In the genomic region with DNA sequence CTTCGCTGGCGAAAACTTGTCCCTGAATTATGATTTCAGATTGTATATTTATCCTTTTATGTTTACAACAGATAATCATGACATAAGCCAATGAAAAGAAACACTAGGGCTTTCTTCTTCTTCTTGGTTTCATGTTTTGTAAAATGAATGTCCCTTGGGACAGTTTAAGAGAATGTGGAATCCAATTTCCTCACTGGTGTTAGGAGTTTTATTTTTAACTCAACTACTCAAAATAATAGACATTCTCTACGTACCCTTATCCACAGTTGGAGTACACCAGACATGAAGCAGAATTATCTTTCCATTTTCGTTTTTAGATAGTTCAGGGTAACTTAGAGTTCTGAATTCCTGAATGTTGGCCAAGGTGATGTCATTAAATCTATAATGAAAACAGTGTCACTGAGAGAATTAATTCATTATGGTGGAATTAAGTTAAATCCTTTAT, we compare ENCODE assay signal across 28 cellular contexts. TPM values are rescaled to one million over a fixed set of nuclear protein-coding genes. Genes with fewer than 3 reads are reported as not detected.
A peak's percentile ranks its signal among the peaks of the same experiment; 100 is the strongest.
DNase-seq lines count a peak whose midpoint lies in the region; FAIRE-seq and TF ChIP-seq lines count a peak whose summit lies in the region.
"Had no signal": no experiment of that assay in that cellular context is flagged by ENCODE, and none has a peak within 500 bp of the region (broad histone marks: within the 10 kb centered on the region; RNA-seq: fewer than 3 reads in every experiment).

No MANE protein-coding gene starts in this region.

- H3K9me3 ChIP-seq in BLaER1 (no peaks in the 10 kb centered on the region), PC-9 (ENCODE audit: insufficient read depth, low read depth) (no peaks in the 10 kb centered on the region)
- H3K9me3 ChIP-seq: esophagus squamous epithelium, thyroid gland had no signal

- H4K20me1 ChIP-seq in BLaER1 (no peaks in the 10 kb centered on the region), PC-9 (ENCODE audit: insufficient read depth) (no peaks in the 10 kb centered on the region)

- no peaks in the 10 kb centered on the region for H3K9me3 Mint-ChIP-seq in osteocyte (ENCODE audit: unreplicated experiment)
- H3K9me3 Mint-ChIP-seq: activated CD4-positive, alpha-beta T cell treated with anti-CD3 and anti-CD28 coated beads, Interleukin-2, amount 10 ng/mL, durations not matched to agents 24 days and 14 days; activated naive CD4-positive, alpha-beta T cell treated with anti-CD3 and anti-CD28 coated beads, Interleukin-2, amount 50 U/mL, for 72 hours; activated T-helper 1 cell treated with anti-CD3 and anti-CD28 coated beads, Interleukin-12 subunit alpha, Interleukin-12 subunit beta, Interleukin-2, Interleukin-4 antibody, amounts not matched to agents 30 ng/mL and 10 ng/mL and 1 ng/mL, durations not matched to agents 14 hours and 24 hours and 36 hours; stimulated activated naive B cell treated with anti-CD40 and anti-IgM and Interleukin-4, amounts not matched to agents 10 μg/mL and 1 μg/mL and 100 μg/mL, for 72 hours; T-helper 1 cell treated with Interleukin-12 subunit alpha and Interleukin-12 subunit beta and Interleukin-4 antibody, amounts not matched to agents 30 μg/mL and 1 μg/mL, for 36 hours had no signal

- H2AFZ ChIP-seq in PC-9 = no peak overlapping the region

- no peaks in the 10 kb centered on the region for H3K36me3 Mint-ChIP-seq in osteocyte (ENCODE audit: unreplicated experiment)
- H3K36me3 Mint-ChIP-seq: stimulated activated naive B cell treated with anti-CD40 and anti-IgM and Interleukin-4, amounts not matched to agents 10 μg/mL and 1 μg/mL and 100 μg/mL, for 72 hours had no signal

- H3K4me1 Mint-ChIP-seq in osteocyte (ENCODE audit: unreplicated experiment) = peaks cover 26% of the 10 kb centered on the region
- H3K4me1 Mint-ChIP-seq: activated CD4-positive, alpha-beta T cell treated with anti-CD3 and anti-CD28 coated beads, Interleukin-2, amount 10 ng/mL, durations not matched to agents 24 days and 14 days; stimulated activated naive B cell treated with anti-CD40 and anti-IgM and Interleukin-4, amounts not matched to agents 10 μg/mL and 1 μg/mL and 100 μg/mL, for 72 hours had no signal

- H3F3A ChIP-seq in PC-9 (ENCODE audit: insufficient read depth, low read depth) = no peaks in the 10 kb centered on the region

- H3K4me3 ChIP-seq in BLaER1 (no peak overlapping the region), PC-9 (no peak overlapping the region)
- H3K4me3 ChIP-seq: esophagus squamous epithelium, K562, skin epidermis, thyroid gland had no signal

- no peak overlapping the region for H3K9ac ChIP-seq in BLaER1

- intact Hi-C loops in PC-9 (cut with micrococcal nuclease; ENCODE audit: unreplicated experiment) = no loop called here

- no peak for TF ChIP-seq POLR2A in H54 (IDR thresholded peaks at IDR 0.05; ENCODE audit: low read depth, low read length)

- H3K27ac ChIP-seq in BLaER1 (no peak overlapping the region), PC-9 (0 out of 2 replicates have a peak overlapping the region, but pooled peaks have one; percentile 27)
- H3K27ac ChIP-seq: esophagus squamous epithelium, thyroid gland had no signal

- H3K79me2 ChIP-seq in PC-9 (ENCODE audit: low read depth) = no peaks in the 10 kb centered on the region

- peak overlapping the region; percentile 46 for H3K4me3 Mint-ChIP-seq in osteocyte (ENCODE audit: unreplicated experiment)
- H3K4me3 Mint-ChIP-seq: activated CD4-positive, alpha-beta T cell treated with anti-CD3 and anti-CD28 coated beads, Interleukin-2, amount 10 ng/mL, durations not matched to agents 24 days and 14 days; activated T-helper 1 cell treated with anti-CD3 and anti-CD28 coated beads, Interleukin-12 subunit alpha, Interleukin-12 subunit beta, Interleukin-2, Interleukin-4 antibody, amounts not matched to agents 30 ng/mL and 10 ng/mL and 1 ng/mL, durations not matched to agents 14 hours and 24 hours and 36 hours; stimulated activated naive B cell treated with anti-CD40 and anti-IgM and Interleukin-4, amounts not matched to agents 10 μg/mL and 1 μg/mL and 100 μg/mL, for 72 hours; T-helper 1 cell treated with Interleukin-12 subunit alpha and Interleukin-12 subunit beta and Interleukin-4 antibody, amounts not matched to agents 30 μg/mL and 1 μg/mL, for 36 hours had no signal

- H3K27me3 Mint-ChIP-seq in osteocyte (ENCODE audit: unreplicated experiment) = peaks cover 40% of the 10 kb centered on the region

- H3K4me1 ChIP-seq in BLaER1 (peaks cover 42% of the 10 kb centered on the region), PC-9 (replicated peaks; ENCODE audit: insufficient read depth) (peaks cover 20% of the 10 kb centered on the region)

- peaks cover 34% of the 10 kb centered on the region for H3K27me3 ChIP-seq in BLaER1
- no peaks in the 10 kb centered on the region for H3K27me3 ChIP-seq in PC-9 (ENCODE audit: insufficient read depth, low read depth)
- H3K27me3 ChIP-seq: thyroid gland had no signal

- peak overlapping the region; percentile 56 for H3K27ac Mint-ChIP-seq in osteocyte (ENCODE audit: unreplicated experiment)
- H3K27ac Mint-ChIP-seq: activated CD4-positive, alpha-beta T cell treated with anti-CD3 and anti-CD28 coated beads, Interleukin-2, amount 10 ng/mL, durations not matched to agents 24 days and 14 days; activated naive CD4-positive, alpha-beta T cell treated with anti-CD3 and anti-CD28 coated beads, Interleukin-2, amount 50 U/mL, for 72 hours; activated T-helper 1 cell treated with anti-CD3 and anti-CD28 coated beads, Interleukin-12 subunit alpha, Interleukin-12 subunit beta, Interleukin-2, Interleukin-4 antibody, amounts not matched to agents 30 ng/mL and 10 ng/mL and 1 ng/mL, durations not matched to agents 14 hours and 24 hours and 36 hours; stimulated activated naive B cell treated with anti-CD40 and anti-IgM and Interleukin-4, amounts not matched to agents 10 μg/mL and 1 μg/mL and 100 μg/mL, for 72 hours; T-helper 1 cell treated with Interleukin-12 subunit alpha and Interleukin-12 subunit beta and Interleukin-4 antibody, amounts not matched to agents 30 μg/mL and 1 μg/mL, for 36 hours had no signal

- POLR2A ChIA-PET in PC-9 (lab: Charles Lee; ENCODE audit: unreplicated experiment) = no interaction called here

- FAIRE-seq in H54 (lab: Jason Lieb, UNC) = no peak
- FAIRE-seq: GM12891, K562 had no signal

- TF ChIP-seq CTCF in PC-9 (conservative IDR thresholded peaks at IDR 0.05) (no peak), osteocyte (IDR thresholded peaks at IDR 0.05) (no peak)

- no peak for DNase-seq in PC-9
- peak; percentile 27 for DNase-seq in epidermal melanocyte (ENCODE audit: insufficient read length, low spot score)
- no peak for DNase-seq in osteocyte (ENCODE audit: extremely low spot score, unreplicated experiment)
- DNase-seq in ureter (ENCODE audit: low spot score) = no peak
- no peak for DNase-seq in T-helper 2 cell
- no peak for DNase-seq in H54 (ENCODE audit: insufficient read length, low spot score)
- no peak for DNase-seq in stimulated activated CD4-positive, alpha-beta T cell treated with anti-CD3 and anti-CD28 coated beads, Interleukin-2, amount 100 ng/mL, for 24 hours
- DNase-seq: activated CD4-positive, alpha-beta T cell treated with anti-CD3 and anti-CD28 coated beads, Interleukin-2, amount 10 ng/mL, durations not matched to agents 24 days and 14 days; cerebellar nuclear complex; DMS79; effector CD4-positive, alpha-beta T cell; esophagus squamous epithelium; head of caudate nucleus; NCI-H345; NCI-H774; SIG-M5; stimulated activated CD4-positive, alpha-beta T cell treated with anti-CD3 and anti-CD28 coated beads, Interleukin-1b, Interleukin-23, amount 100 ng/mL, for 48 hours; stimulated activated naive B cell treated with anti-CD40 and anti-IgM and Interleukin-4, amounts not matched to agents 10 μg/mL and 1 μg/mL and 100 μg/mL, for 72 hours; thyroid gland had no signal

- no TSS peak for BruUV-seq in PC-9 (replicated peaks; lab: Mats Ljungman, UMichigan)

- CTCF ChIA-PET in PC-9 (lab: Charles Lee) = no interaction called here

- H3K4me2 ChIP-seq in BLaER1 (peak overlapping the region; percentile 59), PC-9 (peak overlapping the region; percentile 48)

- no peaks in the 10 kb centered on the region for H3K9me2 ChIP-seq in PC-9 (ENCODE audit: insufficient read depth)

- H3K36me3 ChIP-seq in BLaER1 (no peaks in the 10 kb centered on the region), PC-9 (ENCODE audit: low read depth) (no peaks in the 10 kb centered on the region)
- H3K36me3 ChIP-seq: esophagus squamous epithelium, thyroid gland had no signal

RNA-seq across cellular contexts. Expression of gene IRX6, which starts 43.3 kb away (rescaled TPM):
- total RNA-seq in PC-9 (2021) (not detected in 2 replicates), osteocyte (0.38 and 0.63 TPM in 2 replicates), ureter (not detected)
- total RNA-seq: activated CD4-positive, alpha-beta T cell treated with anti-CD3 and anti-CD28 coated beads, Interleukin-2, amount 10 ng/mL, durations not matched to agents 24 days and 14 days; activated naive CD4-positive, alpha-beta T cell treated with anti-CD3 and anti-CD28 coated beads, Interleukin-2, amount 50 U/mL, for 72 hours; activated T-helper 1 cell treated with anti-CD3 and anti-CD28 coated beads, Interleukin-12 subunit alpha, Interleukin-12 subunit beta, Interleukin-2, Interleukin-4 antibody, amounts not matched to agents 30 ng/mL and 10 ng/mL and 1 ng/mL, durations not matched to agents 14 hours and 24 hours and 36 hours; HT-29; liver had no signal
